In genomic region chr11:59822989-59823566, GRCh38 we compare ENCODE assay signal across 9 cellular contexts. TPM values are rescaled to one million over a fixed set of nuclear protein-coding genes. Genes with fewer than 3 reads are reported as not detected.
DNase-seq lines count a peak whose midpoint lies in the region; TF ChIP-seq lines count a peak whose summit lies in the region.
"Had no signal": no experiment of that assay in that cellular context is flagged by ENCODE, and none has a peak within 500 bp of the region (broad histone marks: within the 10 kb centered on the region; RNA-seq: fewer than 3 reads in every experiment).

No MANE protein-coding gene starts in this region.

- no peaks in the 10 kb centered on the region for H3K9me3 Mint-ChIP-seq in activated T-helper 1 cell treated with anti-CD3 and anti-CD28 coated beads, Interleukin-12 subunit alpha, Interleukin-12 subunit beta, Interleukin-2, Interleukin-4 antibody, amounts not matched to agents 30 ng/mL and 10 ng/mL and 1 ng/mL, durations not matched to agents 14 hours and 24 hours and 36 hours
- H3K9me3 Mint-ChIP-seq: IgD-negative memory B cell had no signal

- no peak overlapping the region for H3K9ac ChIP-seq in KMS-11

- peaks cover 26% of the 10 kb centered on the region for H3K4me1 ChIP-seq in KMS-11 (ENCODE audit: low read depth, poor library complexity, severe bottlenecking)

- no peaks in the 10 kb centered on the region for H3K27me3 ChIP-seq in KMS-11 (ENCODE audit: insufficient read depth, low read depth)

- H3K4me3 Mint-ChIP-seq in activated T-helper 1 cell treated with anti-CD3 and anti-CD28 coated beads, Interleukin-12 subunit alpha, Interleukin-12 subunit beta, Interleukin-2, Interleukin-4 antibody, amounts not matched to agents 30 ng/mL and 10 ng/mL and 1 ng/mL, durations not matched to agents 14 hours and 24 hours and 36 hours, result no peak overlapping the region

- H3K4me3 ChIP-seq in KMS-11 (IDR thresholded peaks at IDR 0.05; ENCODE audit: insufficient read depth, low read depth, low read length) (no peak overlapping the region), coronary artery (no peak overlapping the region)

- TF ChIP-seq CTCF in KMS-11 (conservative IDR thresholded peaks at IDR 0.05; ENCODE audit: low read depth, low read length), result peak; percentile 70
- TF ChIP-seq CTCF in RWPE1 (conservative IDR thresholded peaks at IDR 0.05; ENCODE audit: low read depth), result peak; percentile 72
- TF ChIP-seq CTCF in coronary artery (IDR thresholded peaks at IDR 0.05), result peak; percentile 19

- peaks cover 9% of the 10 kb centered on the region for H3K4me1 Mint-ChIP-seq in activated T-helper 1 cell treated with anti-CD3 and anti-CD28 coated beads, Interleukin-12 subunit alpha, Interleukin-12 subunit beta, Interleukin-2, Interleukin-4 antibody, amounts not matched to agents 30 ng/mL and 10 ng/mL and 1 ng/mL, durations not matched to agents 14 hours and 24 hours and 36 hours (ENCODE audit: low read depth)

- intact Hi-C loops in activated T-helper 1 cell treated with anti-CD3 and anti-CD28 coated beads, Interleukin-12 subunit alpha, Interleukin-12 subunit beta, Interleukin-2, Interleukin-4 antibody, amounts not matched to agents 30 ng/mL and 10 ng/mL and 1 ng/mL, durations not matched to agents 14 hours and 24 hours and 36 hours (cut with micrococcal nuclease), result loop anchor here (1.0 kb wide), 5 partner anchors 96 to 442 kb away; no protein-coding TSS in a partner anchor

- no peaks in the 10 kb centered on the region for H3K36me3 Mint-ChIP-seq in activated T-helper 1 cell treated with anti-CD3 and anti-CD28 coated beads, Interleukin-12 subunit alpha, Interleukin-12 subunit beta, Interleukin-2, Interleukin-4 antibody, amounts not matched to agents 30 ng/mL and 10 ng/mL and 1 ng/mL, durations not matched to agents 14 hours and 24 hours and 36 hours (ENCODE audit: low read depth)
- H3K36me3 Mint-ChIP-seq: IgD-negative memory B cell had no signal

- H3K79me2 ChIP-seq in KMS-11 (ENCODE audit: insufficient read depth, low read depth), result no peaks in the 10 kb centered on the region

- H3K27ac Mint-ChIP-seq in activated T-helper 1 cell treated with anti-CD3 and anti-CD28 coated beads, Interleukin-12 subunit alpha, Interleukin-12 subunit beta, Interleukin-2, Interleukin-4 antibody, amounts not matched to agents 30 ng/mL and 10 ng/mL and 1 ng/mL, durations not matched to agents 14 hours and 24 hours and 36 hours, result no peak overlapping the region
- H3K27ac Mint-ChIP-seq: IgD-negative memory B cell had no signal

- POLR2A ChIA-PET in RWPE1 (lab: Yijun Ruan, JAX; ENCODE audit: low non-redundant PET), result no interaction called here

- H3K27me3 Mint-ChIP-seq in activated T-helper 1 cell treated with anti-CD3 and anti-CD28 coated beads, Interleukin-12 subunit alpha, Interleukin-12 subunit beta, Interleukin-2, Interleukin-4 antibody, amounts not matched to agents 30 ng/mL and 10 ng/mL and 1 ng/mL, durations not matched to agents 14 hours and 24 hours and 36 hours (ENCODE audit: insufficient read depth), result peaks cover 8% of the 10 kb centered on the region
- H3K27me3 Mint-ChIP-seq: IgD-negative memory B cell had no signal

- CTCF ChIA-PET in RWPE1 (lab: Yijun Ruan, JAX), result interaction anchor here (0.5 to 1.0 kb wide), 6 partner anchors 23 to 620 kb away, joined by 3 to 7 read pairs (median 4); no protein-coding TSS in a partner anchor

- no peak overlapping the region for H3K27ac ChIP-seq in KMS-11
- H3K27ac ChIP-seq in RWPE1, result no peak overlapping the region
- no peak overlapping the region for H3K27ac ChIP-seq in coronary artery

- peak; percentile 66 for DNase-seq in A172 (ENCODE audit: low spot score)
- DNase-seq in GDM1 (lab: John Stamatoyannopoulos, UW), result peak; percentile 25
- peak; percentile 74 for DNase-seq in H4 (ENCODE audit: low spot score)
- DNase-seq in RWPE1 (ENCODE audit: low spot score), result peak; percentile 56
- DNase-seq in coronary artery (ENCODE audit: low spot score), result no peak
- DNase-seq in lung microvascular endothelial cell (ENCODE audit: low read depth in 2 of 2), result peak; percentile 78 to 86
- no peak for DNase-seq in activated T-helper 1 cell treated with anti-CD3 and anti-CD28 coated beads, Interleukin-12 subunit alpha, Interleukin-12 subunit beta, Interleukin-2, Interleukin-4 antibody, amounts not matched to agents 30 ng/mL and 10 ng/mL and 1 ng/mL, durations not matched to agents 14 hours and 24 hours and 36 hours (ENCODE audit: low spot score)

- peak overlapping the region; percentile 11; the same call in 1 of the 2 replicates for H2AFZ ChIP-seq in KMS-11 (ENCODE audit: low read depth)

- H3K36me3 ChIP-seq in KMS-11 (ENCODE audit: insufficient read depth), result no peaks in the 10 kb centered on the region

- H3K4me2 ChIP-seq in KMS-11, result no peak overlapping the region; the same call in 1 of the 2 replicates

- no peaks in the 10 kb centered on the region for H4K20me1 ChIP-seq in KMS-11 (ENCODE audit: insufficient read depth)

RNA-seq across cellular contexts. Expression of gene MRPL16, which starts 12.5 kb away (rescaled TPM):
- total RNA-seq in A172 (2014; rRNA removed; shearing (Covaris generic)), result 58.4 and 66.5 TPM in 2 replicates
- total RNA-seq in H4 (2014; rRNA removed; shearing (Covaris generic)), result 62.1 and 64.8 TPM in 2 replicates
- total RNA-seq in lung microvascular endothelial cell, result 19.4 and 25.5 TPM in 2 replicates
- 88.3 and 93.9 TPM in 2 replicates for total RNA-seq in activated T-helper 1 cell treated with anti-CD3 and anti-CD28 coated beads, Interleukin-12 subunit alpha, Interleukin-12 subunit beta, Interleukin-2, Interleukin-4 antibody, amounts not matched to agents 30 ng/mL and 10 ng/mL and 1 ng/mL, durations not matched to agents 14 hours and 24 hours and 36 hours

RNA-seq across cellular contexts. Expression of gene CBLIF, which starts 22.2 kb away (rescaled TPM):
- total RNA-seq in A172 (2014; rRNA removed; shearing (Covaris generic)), result not detected in 2 replicates
- total RNA-seq in H4 (2014; rRNA removed; shearing (Covaris generic)), result not detected in 2 replicates
- total RNA-seq in lung microvascular endothelial cell, result not detected in 2 replicates
- not detected in 2 replicates for total RNA-seq in activated T-helper 1 cell treated with anti-CD3 and anti-CD28 coated beads, Interleukin-12 subunit alpha, Interleukin-12 subunit beta, Interleukin-2, Interleukin-4 antibody, amounts not matched to agents 30 ng/mL and 10 ng/mL and 1 ng/mL, durations not matched to agents 14 hours and 24 hours and 36 hours

RNA-seq across cellular contexts. Expression of gene TCN1, which starts 43.2 kb away (rescaled TPM):
- total RNA-seq in A172 (2014; rRNA removed; shearing (Covaris generic)), result 0.12 TPM in 1 of 2 replicates, not detected in the other
- not detected in 2 replicates for total RNA-seq in H4 (2014; rRNA removed; shearing (Covaris generic))
- total RNA-seq in lung microvascular endothelial cell, result not detected in 2 replicates
- not detected in 2 replicates for total RNA-seq in activated T-helper 1 cell treated with anti-CD3 and anti-CD28 coated beads, Interleukin-12 subunit alpha, Interleukin-12 subunit beta, Interleukin-2, Interleukin-4 antibody, amounts not matched to agents 30 ng/mL and 10 ng/mL and 1 ng/mL, durations not matched to agents 14 hours and 24 hours and 36 hours

RNA-seq across cellular contexts. Expression of gene OOSP3, which starts 55.5 kb away (rescaled TPM):
- total RNA-seq in A172 (2014; rRNA removed; shearing (Covaris generic)), result not detected in 2 replicates
- total RNA-seq in H4 (2014; rRNA removed; shearing (Covaris generic)), result not detected in 2 replicates
- not detected in 2 replicates for total RNA-seq in lung microvascular endothelial cell
- not detected in 2 replicates for total RNA-seq in activated T-helper 1 cell treated with anti-CD3 and anti-CD28 coated beads, Interleukin-12 subunit alpha, Interleukin-12 subunit beta, Interleukin-2, Interleukin-4 antibody, amounts not matched to agents 30 ng/mL and 10 ng/mL and 1 ng/mL, durations not matched to agents 14 hours and 24 hours and 36 hours

Comparison
In these comparisons a context has a peak if more than half of its experiments do, and no peak if none do; other contexts are left out.
1. DNase-seq: peak in A172 (single experiment), GDM1 (single experiment), H4 (single experiment), RWPE1 (single experiment) and lung microvascular endothelial cell (2 of 2); none in coronary artery (single experiment) and activated T-helper 1 cell treated with anti-CD3 and anti-CD28 coated beads, Interleukin-12 subunit alpha, Interleukin-12 subunit beta, Interleukin-2, Interleukin-4 antibody, amounts not matched to agents 30 ng/mL and 10 ng/mL and 1 ng/mL, durations not matched to agents 14 hours and 24 hours and 36 hours (single experiment).
2. CTCF ChIP-seq: peak in every context shown above with its lines; median percentile 72 in RWPE1; 70 in KMS-11; 19 in coronary artery.